Comparison of ENCODE assay signal across 25 cellular contexts in the genomic region with DNA sequence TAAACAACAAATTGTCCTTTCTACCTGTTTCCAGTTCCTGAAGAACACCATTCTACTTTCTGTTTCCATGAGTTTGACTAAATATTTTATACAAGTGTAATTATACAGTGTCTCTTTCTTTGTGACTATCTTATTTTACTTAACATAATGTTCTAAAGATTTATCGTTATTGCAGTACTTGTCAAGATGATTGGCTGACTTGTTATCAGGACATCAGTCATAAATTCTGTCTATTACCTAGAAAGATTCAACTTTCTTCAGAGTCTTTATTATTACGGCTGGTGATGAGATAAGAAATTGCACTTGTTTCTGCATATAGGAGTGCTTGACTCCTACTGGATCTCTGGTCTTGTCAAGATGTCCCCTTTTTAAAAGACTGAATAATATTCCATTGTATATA.
DNase-seq lines count a peak whose midpoint lies in the region; ATAC-seq, FAIRE-seq and TF ChIP-seq lines count a peak whose summit lies in the region.
"Had no signal": no experiment of that assay in that cellular context is flagged by ENCODE, and none has a peak within 500 bp of the region (broad histone marks: within the 10 kb centered on the region; RNA-seq: fewer than 3 reads in every experiment).

No MANE protein-coding gene starts in this region.

- no peak for TF ChIP-seq RAD21 in K562 (CRISPR knock-in tag; conservative IDR thresholded peaks at IDR 0.05 in 1 of 2, IDR thresholded peaks at IDR 0.05 in 1 of 2)

- H3K27me3 ChIP-seq in K562 (ENCODE audit: control insufficient read depth in 2 of 2, insufficient read depth in 2 of 2, low read length in 2 of 2): no peaks in the 10 kb centered on the region
- H3K27me3 ChIP-seq: BE2C, BLaER1 had no signal

- H2AFZ ChIP-seq in K562 (ENCODE audit: low read depth, low read length): no peak overlapping the region

- H3K9me1 ChIP-seq in K562 (ENCODE audit: control insufficient read depth, insufficient read depth, low read length): no peaks in the 10 kb centered on the region

- TF ChIP-seq POLR2A in H54 (IDR thresholded peaks at IDR 0.05; ENCODE audit: low read depth, low read length): no peak
- TF ChIP-seq POLR2A in K562 (conservative IDR thresholded peaks at IDR 0.05): no peak

- CTCF ChIA-PET in HEK293T (lab: Yijun Ruan, JAX) (no interaction called here), K562 (lab: Yijun Ruan, JAX; ENCODE audit: low intra/inter-chr PET ratio) (no interaction called here)

- in situ Hi-C loops in K562 (cut with MboI): no loop called here

- H3K79me2 ChIP-seq in K562 (ENCODE audit: control insufficient read depth, insufficient read depth, low read length): peaks cover 11% of the 10 kb centered on the region; the same call in 1 of the 3 replicates

- H3K4me1 ChIP-seq in K562 (replicated peaks in 1 of 2; ENCODE audit: control insufficient read depth in 2 of 2, insufficient read depth in 2 of 2, low read length in 2 of 2): no peaks in the 10 kb centered on the region
- H3K4me1 ChIP-seq: BE2C, BLaER1 had no signal

- ATAC-seq in K562: no peak
- ATAC-seq in HG03565 (IDR thresholded peaks at IDR 0.05; ENCODE audit: unreplicated experiment): no peak
- ATAC-seq in HG03520 (IDR thresholded peaks at IDR 0.05; ENCODE audit: unreplicated experiment): no peak

- H3K9ac ChIP-seq in K562 (ENCODE audit: insufficient read depth in 1 of 2, low read depth in 2 of 2, low read length in 2 of 2): no peak overlapping the region
- H3K9ac ChIP-seq: BLaER1 had no signal

- POLR2A ChIA-PET in HEK293T (lab: Yijun Ruan, JAX): no interaction called here
- POLR2A ChIA-PET in K562 (lab: Yijun Ruan, JAX): no interaction called here

- TF ChIP-seq EP300 in K562 (IDR thresholded peaks at IDR 0.05; ENCODE audit: low read length): no peak

- H3K9me3 ChIP-seq in K562 (replicated peaks; ENCODE audit: control insufficient read depth, insufficient read depth, low read depth, low read length): no peaks in the 10 kb centered on the region; the same call in 1 of the 2 replicates
- H3K9me3 ChIP-seq: BE2C had no signal

- no peak overlapping the region for H3K27ac ChIP-seq in K562 (ENCODE audit: extremely low read depth, low read depth, low read length)
- H3K27ac ChIP-seq: BLaER1 had no signal

- 9% methylated on average over 2 of the region's 2 CpGs for WGBS in K562 (ENCODE audit: insufficient coverage, low coverage, missing lambda C conversion rate)

- DNase-seq in H54 (ENCODE audit: insufficient read length, low spot score): no peak
- no peak for DNase-seq in HEK293T (ENCODE audit: extremely low spot score)
- DNase-seq in K562 (ENCODE audit: extremely low read depth in 1 of 4, low spot score in 3 of 4): no peak
- no peak for DNase-seq in activated gamma-delta T cell (lab: John Stamatoyannopoulos, UW)
- no peak for DNase-seq in HUDEP-2 (lab: John Stamatoyannopoulos, UW; ENCODE audit: unreplicated experiment in 76 of 76)
- DNase-seq: 8988T; ACHN; BE2C; C1 segment of cervical spinal cord; CD4-positive, alpha-beta memory T cell; CD4-positive, CD25-positive, alpha-beta regulatory T cell; CD8-positive, alpha-beta memory T cell; COR-L47; DMS 273 treated with DMSO at 0.1 percent for 48 hours; DMS153; DMS53; DMS79; DND-41; EL; GDM1 had no signal

- BruUV-seq in K562 (replicated peaks; lab: Mats Ljungman, UMichigan): no TSS peak

- TF ChIP-seq CTCF in K562 (IDR thresholded peaks at IDR 0.05 in 2 of 3, conservative IDR thresholded peaks at IDR 0.05 in 1 of 3; ENCODE audit: insufficient read depth in 2 of 3, low read depth in 1 of 3, low read length in 3 of 3): no peak

- H3K36me3 ChIP-seq in K562 (ENCODE audit: control insufficient read depth, insufficient read depth, low read length): no peaks in the 10 kb centered on the region
- H3K36me3 ChIP-seq: BE2C had no signal

- H3K4me3 ChIP-seq in K562: no peak overlapping the region
- H3K4me3 ChIP-seq: BLaER1 had no signal

- H4K20me1 ChIP-seq in K562 (replicated peaks; ENCODE audit: control insufficient read depth, insufficient read depth, low read length): no peaks in the 10 kb centered on the region
- H4K20me1 ChIP-seq: BLaER1 had no signal

- intact Hi-C loops in K562 (cut with micrococcal nuclease): no loop called here

- FAIRE-seq in H54 (lab: Jason Lieb, UNC) (peak; percentile 15), K562 (lab: Jason Lieb, UNC) (no peak)
- FAIRE-seq: GM12891, GM19239 had no signal

- H3K4me2 ChIP-seq in K562 (ENCODE audit: insufficient read depth, low read length): no peak overlapping the region
- H3K4me2 ChIP-seq: BLaER1 had no signal

TF ChIP-seq in HEK293T, 16 proteins besides CTCF, POLR2A, EP300 and RAD21:
- TF ChIP-seq, protein P1, sequence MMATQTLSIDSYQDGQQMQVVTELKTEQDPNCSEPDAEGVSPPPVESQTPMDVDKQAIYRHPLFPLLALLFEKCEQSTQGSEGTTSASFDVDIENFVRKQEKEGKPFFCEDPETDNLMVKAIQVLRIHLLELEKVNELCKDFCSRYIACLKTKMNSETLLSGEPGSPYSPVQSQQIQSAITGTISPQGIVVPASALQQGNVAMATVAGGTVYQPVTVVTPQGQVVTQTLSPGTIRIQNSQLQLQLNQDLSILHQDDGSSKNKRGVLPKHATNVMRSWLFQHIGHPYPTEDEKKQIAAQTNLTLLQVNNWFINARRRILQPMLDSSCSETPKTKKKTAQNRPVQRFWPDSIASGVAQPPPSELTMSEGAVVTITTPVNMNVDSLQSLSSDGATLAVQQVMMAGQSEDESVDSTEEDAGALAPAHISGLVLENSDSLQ (IDR thresholded peaks at IDR 0.05): peak; percentile 58
- TF ChIP-seq HDGF (IDR thresholded peaks at IDR 0.05; ENCODE audit: borderline replicate concordance): no peak

TF ChIP-seq in K562, 482 proteins besides CTCF, POLR2A, EP300 and RAD21 (continues in another document):
- TF ChIP-seq RFX7 (CRISPR knock-in tag; IDR thresholded peaks at IDR 0.05): no peak
- TF ChIP-seq RB1 (IDR thresholded peaks at IDR 0.05; ENCODE audit: low read depth): no peak
- TF ChIP-seq CSDE1 (IDR thresholded peaks at IDR 0.05): no peak
- TF ChIP-seq SUPT5H (IDR thresholded peaks at IDR 0.05): no peak
- TF ChIP-seq, protein P1 (IDR thresholded peaks at IDR 0.05): 0 out of 2 replicates have a peak, but pooled peaks have one; percentile 25
- TF ChIP-seq, protein P2, sequence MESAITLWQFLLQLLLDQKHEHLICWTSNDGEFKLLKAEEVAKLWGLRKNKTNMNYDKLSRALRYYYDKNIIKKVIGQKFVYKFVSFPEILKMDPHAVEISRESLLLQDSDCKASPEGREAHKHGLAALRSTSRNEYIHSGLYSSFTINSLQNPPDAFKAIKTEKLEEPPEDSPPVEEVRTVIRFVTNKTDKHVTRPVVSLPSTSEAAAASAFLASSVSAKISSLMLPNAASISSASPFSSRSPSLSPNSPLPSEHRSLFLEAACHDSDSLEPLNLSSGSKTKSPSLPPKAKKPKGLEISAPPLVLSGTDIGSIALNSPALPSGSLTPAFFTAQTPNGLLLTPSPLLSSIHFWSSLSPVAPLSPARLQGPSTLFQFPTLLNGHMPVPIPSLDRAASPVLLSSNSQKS (CRISPR knock-in tag; IDR thresholded peaks at IDR 0.05): no peak
- TF ChIP-seq, protein P3, sequence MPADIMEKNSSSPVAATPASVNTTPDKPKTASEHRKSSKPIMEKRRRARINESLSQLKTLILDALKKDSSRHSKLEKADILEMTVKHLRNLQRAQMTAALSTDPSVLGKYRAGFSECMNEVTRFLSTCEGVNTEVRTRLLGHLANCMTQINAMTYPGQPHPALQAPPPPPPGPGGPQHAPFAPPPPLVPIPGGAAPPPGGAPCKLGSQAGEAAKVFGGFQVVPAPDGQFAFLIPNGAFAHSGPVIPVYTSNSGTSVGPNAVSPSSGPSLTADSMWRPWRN (IDR thresholded peaks at IDR 0.05; ENCODE audit: low read depth): no peak
- no peak for TF ChIP-seq PPARD (CRISPR knock-in tag; IDR thresholded peaks at IDR 0.05)
- TF ChIP-seq, protein P4, sequence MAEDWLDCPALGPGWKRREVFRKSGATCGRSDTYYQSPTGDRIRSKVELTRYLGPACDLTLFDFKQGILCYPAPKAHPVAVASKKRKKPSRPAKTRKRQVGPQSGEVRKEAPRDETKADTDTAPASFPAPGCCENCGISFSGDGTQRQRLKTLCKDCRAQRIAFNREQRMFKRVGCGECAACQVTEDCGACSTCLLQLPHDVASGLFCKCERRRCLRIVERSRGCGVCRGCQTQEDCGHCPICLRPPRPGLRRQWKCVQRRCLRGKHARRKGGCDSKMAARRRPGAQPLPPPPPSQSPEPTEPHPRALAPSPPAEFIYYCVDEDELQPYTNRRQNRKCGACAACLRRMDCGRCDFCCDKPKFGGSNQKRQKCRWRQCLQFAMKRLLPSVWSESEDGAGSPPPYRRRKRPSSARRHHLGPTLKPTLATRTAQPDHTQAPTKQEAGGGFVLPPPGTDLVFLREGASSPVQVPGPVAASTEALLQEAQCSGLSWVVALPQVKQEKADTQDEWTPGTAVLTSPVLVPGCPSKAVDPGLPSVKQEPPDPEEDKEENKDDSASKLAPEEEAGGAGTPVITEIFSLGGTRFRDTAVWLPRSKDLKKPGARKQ (CRISPR knock-in tag; IDR thresholded peaks at IDR 0.05): no peak
- TF ChIP-seq PHF21A (IDR thresholded peaks at IDR 0.05; ENCODE audit: borderline replicate concordance, low read depth): no peak
- no peak for TF ChIP-seq FOXM1 (IDR thresholded peaks at IDR 0.05; ENCODE audit: low read depth)
- TF ChIP-seq FOXM1 (CRISPR knock-in tag; IDR thresholded peaks at IDR 0.05; ENCODE audit: low read depth): no peak
